In genomic region chr2:218995561-218995960, GRCh38 we compare ENCODE assay signal across 15 cellular contexts. TPM values are rescaled to one million over a fixed set of nuclear protein-coding genes. Genes with fewer than 3 reads are reported as not detected.
DNase-seq lines count a peak whose midpoint lies in the region; ATAC-seq, FAIRE-seq and TF ChIP-seq lines count a peak whose summit lies in the region.
"Had no signal": no experiment of that assay in that cellular context is flagged by ENCODE, and none has a peak within 500 bp of the region (broad histone marks: within the 10 kb centered on the region; RNA-seq: fewer than 3 reads in every experiment).

No MANE protein-coding gene starts in this region.

- H3K9me3 ChIP-seq in Panc1 (ENCODE audit: control insufficient read depth, insufficient read depth, low read depth, low read length) = no peaks in the 10 kb centered on the region
- H3K9me3 ChIP-seq in iPS-15b (ENCODE audit: control insufficient read depth, insufficient read depth, low read length) = no peaks in the 10 kb centered on the region
- H3K9me3 ChIP-seq: left lung had no signal

- DNase-seq in natural killer cell (no peak), Panc1 (ENCODE audit: low read depth, low spot score) (no peak), frontal cortex (ENCODE audit: low spot score in 2 of 2) (no peak), ureter (ENCODE audit: low spot score) (no peak)
- no peak for DNase-seq in natural killer cell treated with Interleukin-12 subunit alpha and Interleukin-12 subunit beta and Interleukin-15 and Interleukin-18, amount 100 ng/mL, for 72 hours (ENCODE audit: low spot score)
- no peak for DNase-seq in activated CD8-positive, alpha-beta memory T cell treated with anti-CD3 and anti-CD28 coated beads, Interleukin-2, amount 50 U/mL, for 4 hours

- POLR2A ChIA-PET in Panc1 (lab: Charles Lee) = no interaction called here

- H3K27ac Mint-ChIP-seq in natural killer cell = no peak overlapping the region
- no peak overlapping the region for H3K27ac Mint-ChIP-seq in natural killer cell treated with Interleukin-12 subunit alpha and Interleukin-12 subunit beta and Interleukin-15 and Interleukin-18, amount 100 ng/mL, for 72 hours
- H3K27ac Mint-ChIP-seq: activated naive CD4-positive, alpha-beta T cell treated with anti-CD3 and anti-CD28 coated beads, Interleukin-2, amount 50 U/mL, for 24 hours; CD4-positive, CD25-positive, alpha-beta regulatory T cell had no signal

- H3K36me3 ChIP-seq in Panc1 (ENCODE audit: control insufficient read depth, insufficient read depth, low read length) (no peaks in the 10 kb centered on the region), iPS-15b (ENCODE audit: control insufficient read depth, insufficient read depth, low read length) (no peaks in the 10 kb centered on the region)
- H3K36me3 ChIP-seq: left lung had no signal

- H3K4me1 Mint-ChIP-seq in natural killer cell = peaks cover 0 to 5% of the 10 kb centered on the region in 2 donors
- peaks cover 0 to 4% of the 10 kb centered on the region in 2 donors for H3K4me1 Mint-ChIP-seq in natural killer cell treated with Interleukin-12 subunit alpha and Interleukin-12 subunit beta and Interleukin-15 and Interleukin-18, amount 100 ng/mL, for 72 hours (ENCODE audit: low read depth in 2 of 2)

- no peak overlapping the region for H3K4me3 ChIP-seq in Panc1 (ENCODE audit: low read depth in 2 of 2, low read length in 2 of 2)
- peak overlapping the region; percentile 26 for H3K4me3 ChIP-seq in iPS-15b (ENCODE audit: low read depth, low read length)
- H3K4me3 ChIP-seq: GM12878 had no signal

- CTCF ChIA-PET in Panc1 (lab: Charles Lee) = interaction anchor here (0.6 to 3.3 kb wide), 6 partner anchors 12 to 288 kb away, joined by 3 to 20 read pairs (median 7); no protein-coding TSS in a partner anchor

- H3K9ac ChIP-seq in iPS-15b (ENCODE audit: low read depth, low read length) = no peak overlapping the region

- peaks cover 2% of the 10 kb centered on the region; the same call in 1 of the 2 replicates for H3K27me3 ChIP-seq in Panc1 (ENCODE audit: control insufficient read depth, insufficient read depth, low read length)
- H3K27me3 ChIP-seq in iPS-15b (ENCODE audit: control insufficient read depth, insufficient read depth, low read length) = peaks cover 99% of the 10 kb centered on the region

- in situ Hi-C loops in Panc1 (cut with HindIII; ENCODE audit: low pct_unique_long_range_greater_than_20kb, low sequenced_read_pairs) = no loop called here

- H3K36me3 Mint-ChIP-seq in natural killer cell = no peaks in the 10 kb centered on the region
- H3K36me3 Mint-ChIP-seq in natural killer cell treated with Interleukin-12 subunit alpha and Interleukin-12 subunit beta and Interleukin-15 and Interleukin-18, amount 100 ng/mL, for 72 hours = no peaks in the 10 kb centered on the region
- H3K36me3 Mint-ChIP-seq: activated naive CD4-positive, alpha-beta T cell treated with anti-CD3 and anti-CD28 coated beads, Interleukin-2, amount 50 U/mL, for 24 hours; CD4-positive, CD25-positive, alpha-beta regulatory T cell had no signal

- intact Hi-C loops in natural killer cell (cut with micrococcal nuclease) = no loop called here
- intact Hi-C loops in Panc1 (cut with micrococcal nuclease; ENCODE audit: unreplicated experiment) = loop anchor here (10.0 kb wide), 1 partner anchor 159 kb away; no protein-coding TSS in a partner anchor

- FAIRE-seq in frontal cortex (lab: Jason Lieb, UNC) = no peak
- FAIRE-seq: GM12878, H54 had no signal

- TF ChIP-seq CTCF in natural killer cell (IDR thresholded peaks at IDR 0.05) = no peak
- TF ChIP-seq CTCF in Panc1 (IDR thresholded peaks at IDR 0.05) = no peak

- H3K4me1 ChIP-seq in Panc1 (ENCODE audit: control insufficient read depth, insufficient read depth, low read length) (peaks cover 4% of the 10 kb centered on the region; the same call in 1 of the 2 replicates), iPS-15b (ENCODE audit: control insufficient read depth, insufficient read depth, low read length) (peaks cover 17% of the 10 kb centered on the region)

- no peaks in the 10 kb centered on the region for H3K9me3 Mint-ChIP-seq in natural killer cell
- no peaks in the 10 kb centered on the region for H3K9me3 Mint-ChIP-seq in natural killer cell treated with Interleukin-12 subunit alpha and Interleukin-12 subunit beta and Interleukin-15 and Interleukin-18, amount 100 ng/mL, for 72 hours
- H3K9me3 Mint-ChIP-seq: activated naive CD4-positive, alpha-beta T cell treated with anti-CD3 and anti-CD28 coated beads, Interleukin-2, amount 50 U/mL, for 24 hours had no signal

- no peak for ATAC-seq in natural killer cell
- ATAC-seq in natural killer cell treated with Interleukin-12 subunit alpha and Interleukin-12 subunit beta and Interleukin-15 and Interleukin-18, amount 100 ng/mL, for 72 hours = no peak
- ATAC-seq in Panc1 = peak; percentile 33; the same call in 1 of the 2 replicates
- ATAC-seq in HG02885 (IDR thresholded peaks at IDR 0.05; ENCODE audit: poor library complexity, unreplicated experiment) = no peak

- no peak overlapping the region for H3K27ac ChIP-seq in Panc1 (ENCODE audit: low read length)
- H3K27ac ChIP-seq: left lung had no signal

- peaks cover 55 to 60% of the 10 kb centered on the region in 2 donors for H3K27me3 Mint-ChIP-seq in natural killer cell (ENCODE audit: low read depth in 2 of 2)
- peaks cover 47 to 50% of the 10 kb centered on the region in 2 donors for H3K27me3 Mint-ChIP-seq in natural killer cell treated with Interleukin-12 subunit alpha and Interleukin-12 subunit beta and Interleukin-15 and Interleukin-18, amount 100 ng/mL, for 72 hours

- BruUV-seq in Panc1 (replicated peaks; lab: Mats Ljungman, UMichigan) = no TSS peak

- peak overlapping the region; percentile 7 for H3K4me3 Mint-ChIP-seq in natural killer cell
- H3K4me3 Mint-ChIP-seq in natural killer cell treated with Interleukin-12 subunit alpha and Interleukin-12 subunit beta and Interleukin-15 and Interleukin-18, amount 100 ng/mL, for 72 hours = no peak overlapping the region

RNA-seq across cellular contexts. Expression of gene CRYBA2, which starts 2.3 kb away (rescaled TPM):
- not detected for total RNA-seq in natural killer cell
- total RNA-seq in natural killer cell treated with Interleukin-12 subunit alpha and Interleukin-12 subunit beta and Interleukin-15 and Interleukin-18, amount 100 ng/mL, for 72 hours = not detected
- total RNA-seq in Panc1 (2021; ENCODE audit: unreplicated experiment) = not detected
- polyA plus RNA-seq in Panc1 (2012; ENCODE audit: insufficient read length) = not detected
- total RNA-seq in frontal cortex = not detected
- not detected for total RNA-seq in ureter
- total RNA-seq: CD4-positive, CD25-positive, alpha-beta regulatory T cell; GM12878; HT-29; left lung; occipital lobe had no signal
- polyA plus RNA-seq: CD4-positive, CD25-positive, alpha-beta regulatory T cell; GM12878 had no signal

RNA-seq across cellular contexts. Expression of gene FEV, which starts 10.6 kb away (rescaled TPM):
- total RNA-seq in natural killer cell = not detected
- not detected for total RNA-seq in natural killer cell treated with Interleukin-12 subunit alpha and Interleukin-12 subunit beta and Interleukin-15 and Interleukin-18, amount 100 ng/mL, for 72 hours
- total RNA-seq in Panc1 (2021; ENCODE audit: unreplicated experiment) = not detected
- polyA plus RNA-seq in Panc1 (2012; ENCODE audit: insufficient read length) = not detected
- total RNA-seq in frontal cortex = not detected
- total RNA-seq in ureter = not detected
- total RNA-seq: CD4-positive, CD25-positive, alpha-beta regulatory T cell; GM12878; HT-29; left lung; occipital lobe had no signal
- polyA plus RNA-seq: CD4-positive, CD25-positive, alpha-beta regulatory T cell; GM12878 had no signal

RNA-seq across cellular contexts. Expression of gene CDK5R2, which starts 36.1 kb away (rescaled TPM):
- total RNA-seq in natural killer cell = not detected
- total RNA-seq in natural killer cell treated with Interleukin-12 subunit alpha and Interleukin-12 subunit beta and Interleukin-15 and Interleukin-18, amount 100 ng/mL, for 72 hours = not detected
- 1.3 TPM for total RNA-seq in Panc1 (2021; ENCODE audit: unreplicated experiment)
- polyA plus RNA-seq in Panc1 (2012; ENCODE audit: insufficient read length) = 1.8 TPM
- 5.3 TPM for total RNA-seq in frontal cortex
- total RNA-seq in ureter = not detected
- total RNA-seq: CD4-positive, CD25-positive, alpha-beta regulatory T cell; GM12878; HT-29; left lung had no signal
- polyA plus RNA-seq: CD4-positive, CD25-positive, alpha-beta regulatory T cell; GM12878 had no signal

RNA-seq across cellular contexts. Expression of gene CFAP65, which starts 45.8 kb away (rescaled TPM):
- total RNA-seq in natural killer cell (not detected), Panc1 (2021; ENCODE audit: unreplicated experiment) (0.33 TPM), frontal cortex (0.82 TPM), ureter (not detected)
- total RNA-seq in natural killer cell treated with Interleukin-12 subunit alpha and Interleukin-12 subunit beta and Interleukin-15 and Interleukin-18, amount 100 ng/mL, for 72 hours = not detected
- polyA plus RNA-seq in Panc1 (2012; ENCODE audit: insufficient read length) = 0.10 TPM
- total RNA-seq: CD4-positive, CD25-positive, alpha-beta regulatory T cell; GM12878; HT-29 had no signal
- polyA plus RNA-seq: CD4-positive, CD25-positive, alpha-beta regulatory T cell; GM12878 had no signal
